ENCODE assay signal across 8 cellular contexts in genomic region chrX:154486052-154486395, GRCh38. TPM values are rescaled to one million over a fixed set of nuclear protein-coding genes. Genes with fewer than 3 reads are reported as not detected.
DNase-seq lines count a peak whose midpoint lies in the region; ATAC-seq and TF ChIP-seq lines count a peak whose summit lies in the region.

No MANE protein-coding gene starts in this region.

- H3K27ac Mint-ChIP-seq in central memory CD8-positive, alpha-beta T cell (ENCODE audit: low read depth): no peak overlapping the region

- H4K20me1 ChIP-seq in PC-9 (ENCODE audit: insufficient read depth): no peaks in the 10 kb centered on the region

- POLR2A ChIA-PET in PC-9 (lab: Charles Lee; ENCODE audit: unreplicated experiment): interaction anchor here (0.6 kb wide), 1 partner anchor 117 kb away, joined by 6 read pairs; no protein-coding TSS in a partner anchor

- H3K4me3 ChIP-seq in PC-9 (peak overlapping the region; percentile 69), lower lobe of right lung (peak overlapping the region; percentile 68), testis (peak overlapping the region; percentile 44 to 53)

- peaks cover 9% of the 10 kb centered on the region; the same call in 1 of the 2 replicates for H3F3A ChIP-seq in PC-9 (ENCODE audit: insufficient read depth, low read depth)

- CTCF ChIA-PET in PC-9 (lab: Charles Lee): interaction anchor here (0.6 kb wide), 1 partner anchor 21 kb away, joined by 4 read pairs; no protein-coding TSS in a partner anchor

- H3K79me2 ChIP-seq in PC-9 (ENCODE audit: low read depth): peaks cover 14% of the 10 kb centered on the region

- peaks cover 15% of the 10 kb centered on the region for H3K36me3 Mint-ChIP-seq in central memory CD8-positive, alpha-beta T cell (ENCODE audit: insufficient read depth)

- 1% methylated on average over 23 of the region's 35 CpGs; no CpG with 5 or more reads in 1 of the 2 donors for WGBS in testis, 2 donors

- no peak for TF ChIP-seq POLR2A in testis (IDR thresholded peaks at IDR 0.05)

- peak; percentile 29 for DNase-seq in GM03348 (ENCODE audit: low spot score)
- peak in 1 of 2 experiments; percentile 51 for DNase-seq in PC-9
- peak; percentile 12 to 17 for DNase-seq in central memory CD8-positive, alpha-beta T cell (ENCODE audit: low spot score in 2 of 2)
- no peak for DNase-seq in lower lobe of right lung
- DNase-seq in testis: peak; percentile 60
- no peak for DNase-seq in SKM-1 (lab: John Stamatoyannopoulos, UW; ENCODE audit: unreplicated experiment)
- DNase-seq in NCI-H2081 (lab: John Stamatoyannopoulos, UW): no peak

- peak overlapping the region; percentile 69; the same call in 1 of the 2 replicates for H2AFZ ChIP-seq in PC-9

- H3K9me3 ChIP-seq in PC-9 (ENCODE audit: insufficient read depth, low read depth) (no peaks in the 10 kb centered on the region), lower lobe of right lung (no peaks in the 10 kb centered on the region), testis (no peaks in the 10 kb centered on the region)

- peak overlapping the region; percentile 9; the same call in 1 of the 2 replicates for H3K27ac ChIP-seq in PC-9
- peak overlapping the region; percentile 87 for H3K27ac ChIP-seq in lower lobe of right lung
- peak overlapping the region in 1 of 2 donors; percentile 72 for H3K27ac ChIP-seq in testis

- H3K9me3 Mint-ChIP-seq in central memory CD8-positive, alpha-beta T cell: no peaks in the 10 kb centered on the region

- intact Hi-C loops in PC-9 (cut with micrococcal nuclease; ENCODE audit: unreplicated experiment): loop anchor here (5.0 kb wide), 1 partner anchor 89 kb away; the partner anchor contains the start of gene RPL10
- intact Hi-C loops in lower lobe of right lung (cut with DNase I): no loop called here
- intact Hi-C loops in testis (cut with DNase I; ENCODE audit: low total_unique reads): no loop called here

- H3K36me3 ChIP-seq in PC-9 (ENCODE audit: low read depth) (no peaks in the 10 kb centered on the region), lower lobe of right lung (peaks cover 14% of the 10 kb centered on the region), testis (ENCODE audit: low read depth, missing control alignments) (no peaks in the 10 kb centered on the region)

- H3K4me3 Mint-ChIP-seq in central memory CD8-positive, alpha-beta T cell: peak overlapping the region; percentile 52

- peak; percentile 7 for ATAC-seq in central memory CD8-positive, alpha-beta T cell (replicated peaks; ENCODE audit: extremely low read depth, poor library complexity, severe bottlenecking)
- no peak for ATAC-seq in lower lobe of right lung
- ATAC-seq in GM21381 (IDR thresholded peaks at IDR 0.05; ENCODE audit: unreplicated experiment): no peak

- H3K27me3 ChIP-seq in PC-9 (ENCODE audit: insufficient read depth, low read depth) (no peaks in the 10 kb centered on the region), lower lobe of right lung (ENCODE audit: low read depth) (no peaks in the 10 kb centered on the region), testis (no peaks in the 10 kb centered on the region)

- no peaks in the 10 kb centered on the region for H3K27me3 Mint-ChIP-seq in central memory CD8-positive, alpha-beta T cell

- no TSS peak for BruUV-seq in PC-9 (replicated peaks; lab: Mats Ljungman, UMichigan)

- H3K4me1 ChIP-seq in PC-9 (replicated peaks; ENCODE audit: insufficient read depth) (peaks cover 26% of the 10 kb centered on the region), lower lobe of right lung (peaks cover 25% of the 10 kb centered on the region), testis (peaks cover 7% of the 10 kb centered on the region)

- H3K9me2 ChIP-seq in PC-9 (ENCODE audit: insufficient read depth): no peaks in the 10 kb centered on the region

- no peak for TF ChIP-seq CTCF in PC-9 (conservative IDR thresholded peaks at IDR 0.05)
- no peak for TF ChIP-seq CTCF in lower lobe of right lung (IDR thresholded peaks at IDR 0.05)
- TF ChIP-seq CTCF in testis (IDR thresholded peaks at IDR 0.05): no peak

- H3K4me1 Mint-ChIP-seq in central memory CD8-positive, alpha-beta T cell: peaks cover 18% of the 10 kb centered on the region

- H3K4me2 ChIP-seq in PC-9: peak overlapping the region; percentile 88

RNA-seq across cellular contexts. Expression of gene UBL4A, which starts 0.4 kb away (rescaled TPM):
- 80.7 and 81.6 TPM in 2 replicates for total RNA-seq in PC-9 (2021)
- total RNA-seq in lower lobe of right lung: 34.0 TPM
- 10 to 100 TPM; 16.8 to 18.9 TPM for total RNA-seq in testis
- polyA plus RNA-seq in testis (ENCODE audit: insufficient read depth, low read depth, low replicate concordance): 13.3 TPM

RNA-seq across cellular contexts. Expression of gene SLC10A3, which starts 4.4 kb away (rescaled TPM):
- total RNA-seq in PC-9 (2021) (38.3 and 54.9 TPM in 2 replicates), lower lobe of right lung (20.2 TPM), testis (10 to 100 TPM; 25.0 to 26.5 TPM)
- 22.4 TPM for polyA plus RNA-seq in testis (ENCODE audit: insufficient read depth, low read depth, low replicate concordance)

RNA-seq across cellular contexts. Expression of gene LAGE3, which starts 6.9 kb away (rescaled TPM):
- total RNA-seq in PC-9 (2021) (63.9 and 82.5 TPM in 2 replicates), lower lobe of right lung (20.4 TPM), testis (10 to 100 TPM; 29.1 to 30.9 TPM)
- 12.4 TPM for polyA plus RNA-seq in testis (ENCODE audit: insufficient read depth, low read depth, low replicate concordance)

RNA-seq across cellular contexts. Expression of gene PLXNA3, which starts 27.9 kb away (rescaled TPM):
- total RNA-seq in PC-9 (2021): 109 and 124 TPM in 2 replicates
- 49.0 TPM for total RNA-seq in lower lobe of right lung
- 10 to 100 TPM; 37.3 to 63.5 TPM for total RNA-seq in testis
- polyA plus RNA-seq in testis (ENCODE audit: insufficient read depth, low read depth, low replicate concordance): 24.7 TPM

RNA-seq across cellular contexts. Expression of gene FAM3A, which starts 30.0 kb away (rescaled TPM):
- total RNA-seq in PC-9 (2021) (60.3 and 69.3 TPM in 2 replicates), lower lobe of right lung (39.7 TPM), testis (10 to 100 TPM; 24.7 to 41.1 TPM)
- polyA plus RNA-seq in testis (ENCODE audit: insufficient read depth, low read depth, low replicate concordance): 24.0 TPM

Comparison
In these comparisons a context has a peak if more than half of its experiments do, and no peak if none do; other contexts are left out.
1. DNase-seq: peak in GM03348 (single experiment), central memory CD8-positive, alpha-beta T cell (2 of 2) and testis (single experiment); none in lower lobe of right lung (single experiment), SKM-1 (single experiment) and NCI-H2081 (0 of 2).
2. Peak in every context shown above with its lines, with median percentiles within 50 percentile points of each other: H3K4me3 ChIP-seq.